14 cellular contexts compared by ENCODE assay signal in the genomic region with DNA sequence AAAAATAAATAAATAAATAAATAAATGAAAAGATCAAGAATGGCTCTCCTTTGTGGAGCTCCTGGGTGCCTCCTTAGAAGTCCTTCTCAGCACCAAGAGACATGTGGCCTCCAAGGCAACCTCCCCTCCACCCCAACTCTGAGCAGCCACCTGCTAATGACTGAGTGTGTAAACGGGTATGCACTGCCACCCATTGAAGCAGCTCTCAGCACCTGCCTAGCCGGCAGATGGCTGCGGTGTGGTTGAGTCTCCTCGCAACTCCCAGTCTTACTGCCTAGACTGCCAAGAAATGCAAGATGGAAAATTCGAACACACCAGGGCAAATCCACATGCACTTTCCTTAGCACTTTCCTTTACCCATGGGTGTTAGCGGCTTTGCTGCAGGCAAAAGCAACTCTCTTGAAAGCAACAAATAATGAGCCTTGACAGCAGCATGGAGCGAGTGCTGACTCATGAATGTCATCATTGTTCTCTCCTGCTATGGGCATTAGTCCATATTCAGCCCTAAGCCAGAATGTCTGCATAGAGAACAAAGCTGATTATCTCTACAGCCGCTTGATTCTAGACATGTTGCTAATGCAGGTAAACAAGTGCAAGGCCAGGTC.
DNase-seq lines count a peak whose midpoint lies in the region; ATAC-seq and TF ChIP-seq lines count a peak whose summit lies in the region.
"Had no signal": no experiment of that assay in that cellular context is flagged by ENCODE, and none has a peak within 500 bp of the region (broad histone marks: within the 10 kb centered on the region; RNA-seq: fewer than 3 reads in every experiment).

No MANE protein-coding gene starts in this region.

- no peaks in the 10 kb centered on the region for H3K79me1 ChIP-seq in IMR-90 (ENCODE audit: low read depth in 1 of 2, low read length in 2 of 2)

- H3K9me1 ChIP-seq in IMR-90 (ENCODE audit: insufficient read depth, low read length) = no peaks in the 10 kb centered on the region

- BruUV-seq in IMR-90 (replicated peaks; lab: Mats Ljungman, UMichigan) = no TSS peak

- H4K20me1 ChIP-seq in IMR-90 (ENCODE audit: insufficient read depth, low read length) = no peaks in the 10 kb centered on the region

- no peak overlapping the region for H3K4me2 ChIP-seq in IMR-90 (ENCODE audit: low read depth, low read length)

- TF ChIP-seq RAD21 in IMR-90 (IDR thresholded peaks at IDR 0.05; ENCODE audit: low read length) = no peak

- H3K4me1 ChIP-seq in IMR-90 (ENCODE audit: control insufficient read depth, insufficient read depth, low read length) = no peaks in the 10 kb centered on the region
- H3K4me1 ChIP-seq in suprapubic skin = peaks cover 2% of the 10 kb centered on the region
- H3K4me1 ChIP-seq: spleen had no signal

- CTCF ChIA-PET in IMR-90 (lab: Yijun Ruan, JAX) = no interaction called here

- in situ Hi-C loops in IMR-90 (cut with MboI; ENCODE audit: low sequenced_read_pairs) = no loop called here

- TF ChIP-seq POLR2A in IMR-90 (IDR thresholded peaks at IDR 0.05; ENCODE audit: low read depth, low read length) (no peak), suprapubic skin (IDR thresholded peaks at IDR 0.05) (no peak)

- H2AK5ac ChIP-seq in IMR-90 (ENCODE audit: low read depth, low read length) = no peak overlapping the region

- H2BK15ac ChIP-seq in IMR-90 (ENCODE audit: low read depth, low read length) = no peak overlapping the region

- no peak overlapping the region for H2AFZ ChIP-seq in IMR-90 (replicated peaks; ENCODE audit: low read length, poor library complexity)

- TF ChIP-seq CTCF in IMR-90 (conservative IDR thresholded peaks at IDR 0.05; ENCODE audit: low read depth, low read length) (no peak), suprapubic skin (IDR thresholded peaks at IDR 0.05) (no peak)

- H4K5ac ChIP-seq in IMR-90 (ENCODE audit: low read depth, low read length) = no peak overlapping the region

- H3K36me3 ChIP-seq in IMR-90 (ENCODE audit: control insufficient read depth, insufficient read depth, low read length) (no peaks in the 10 kb centered on the region), suprapubic skin (no peaks in the 10 kb centered on the region)
- H3K36me3 ChIP-seq: spleen had no signal

- no peak for TF ChIP-seq EP300 in suprapubic skin (IDR thresholded peaks at IDR 0.05)

- H3K23ac ChIP-seq in IMR-90 (ENCODE audit: low read depth, low read length) = no peak overlapping the region

- H3K9ac ChIP-seq in IMR-90 (ENCODE audit: low read depth, low read length) = no peak overlapping the region

- H3K27me3 ChIP-seq in IMR-90 (ENCODE audit: control insufficient read depth, insufficient read depth, low read length) = no peaks in the 10 kb centered on the region
- no peaks in the 10 kb centered on the region for H3K27me3 ChIP-seq in suprapubic skin

- no peak overlapping the region for H2BK20ac ChIP-seq in IMR-90 (ENCODE audit: low read depth, low read length)

- H4K8ac ChIP-seq in IMR-90 (ENCODE audit: low read depth in 2 of 2, low read length in 2 of 2) = no peak overlapping the region

- no peak overlapping the region for H3K18ac ChIP-seq in IMR-90 (ENCODE audit: low read depth, low read length)

- H3K27ac ChIP-seq in IMR-90 (ENCODE audit: insufficient read depth, low read length) (no peak overlapping the region), suprapubic skin (no peak overlapping the region)
- H3K27ac ChIP-seq: RWPE1, spleen had no signal

- no peak overlapping the region for H2BK5ac ChIP-seq in IMR-90 (ENCODE audit: low read depth, low read length, poor library complexity, severe bottlenecking)

- no peak overlapping the region for H3K56ac ChIP-seq in IMR-90 (ENCODE audit: extremely low read depth, insufficient read depth, low read length)

- intact Hi-C loops in IMR-90 (cut with micrococcal nuclease) = no loop called here

- no peak overlapping the region for H2BK120ac ChIP-seq in IMR-90 (ENCODE audit: low read depth, low read length)

- POLR2A ChIA-PET in IMR-90 (lab: Charles Lee; ENCODE audit: unreplicated experiment) = interaction anchor here (0.7 kb wide), 1 partner anchor 39 kb away, joined by 21 read pairs; no protein-coding TSS in a partner anchor

- dilution Hi-C loops in IMR-90 (cut with HindIII; ENCODE audit: low sequenced_read_pairs, unreplicated experiment) = no loop called here

- no peak overlapping the region for H3K4ac ChIP-seq in IMR-90 (ENCODE audit: low read depth, low read length)

- H3K9me3 ChIP-seq in IMR-90 (ENCODE audit: control insufficient read depth, insufficient read depth, low read length) (peaks cover 6% of the 10 kb centered on the region), suprapubic skin (no peaks in the 10 kb centered on the region)

- WGBS in IMR-90 (ENCODE audit: extremely low coverage in 2 of 2, insufficient read length in 1 of 2), 2 experiments = 92% methylated on average over 5 of the region's 8 CpGs; no CpG with 5 or more reads in 1 of the 2 experiments
- WGBS in suprapubic skin = 82% methylated on average over 8 of the region's 8 CpGs

- H2AK9ac ChIP-seq in IMR-90 (replicated peaks; ENCODE audit: low read depth, low read length, poor library complexity) = no peak overlapping the region

- H3K4me3 ChIP-seq in IMR-90 (ENCODE audit: insufficient read depth, low read depth, low read length) (no peak overlapping the region), suprapubic skin (no peak overlapping the region)
- H3K4me3 ChIP-seq: spleen had no signal

- peak; percentile 17 for DNase-seq in IMR-90
- DNase-seq in NCI-H345 treated with DMSO at 0.1 percent for 48 hours (lab: John Stamatoyannopoulos, UW; ENCODE audit: unreplicated experiment) = peak; percentile 54
- peak; percentile 17 for DNase-seq in cerebellum (ENCODE audit: low spot score)
- peak; percentile 78 for DNase-seq in putamen (ENCODE audit: low spot score)
- no peak for DNase-seq in DMS114 treated with DMSO at 0.1 percent for 48 hours (lab: John Stamatoyannopoulos, UW; ENCODE audit: unreplicated experiment)
- DNase-seq in suprapubic skin (ENCODE audit: low spot score in 2 of 2) = no peak
- DNase-seq: activated CD4-positive, CD25-positive, alpha-beta regulatory T cell treated with anti-CD3 and anti-CD28 coated beads, Interleukin-2, amount 50 U/mL, for 72 hours; activated effector memory CD4-positive, alpha-beta T cell treated with Interleukin-2 at 50 U/mL for 16 hours; dermis blood vessel endothelial cell; GOT3; spleen had no signal

- ATAC-seq in IMR-90 (ENCODE audit: low read depth) = no peak
- no peak for ATAC-seq in HG03439 (IDR thresholded peaks at IDR 0.05; ENCODE audit: unreplicated experiment)
- no peak for ATAC-seq in GM18502 (IDR thresholded peaks at IDR 0.05; ENCODE audit: poor library complexity, unreplicated experiment)

- no peak overlapping the region for H3K14ac ChIP-seq in IMR-90 (replicated peaks; ENCODE audit: low read depth, low read length)

- H4K91ac ChIP-seq in IMR-90 (ENCODE audit: insufficient read depth, low read depth, low read length) = no peak overlapping the region

TF ChIP-seq in IMR-90, 13 proteins besides CTCF, POLR2A, EP300 and RAD21:
- TF ChIP-seq CHD1 (IDR thresholded peaks at IDR 0.05; ENCODE audit: low read depth, low read length) (no peak), MAZ (IDR thresholded peaks at IDR 0.05; ENCODE audit: borderline replicate concordance, low read depth, low read length) (no peak), MAFK (IDR thresholded peaks at IDR 0.05; ENCODE audit: low read depth, low read length) (no peak), NFE2L2 (IDR thresholded peaks at IDR 0.05; ENCODE audit: low read depth, low read length) (no peak), RCOR1 (IDR thresholded peaks at IDR 0.05; ENCODE audit: insufficient replicate concordance, low read length) (no peak), BHLHE40 (IDR thresholded peaks at IDR 0.05; ENCODE audit: low read depth, low read length) (no peak), FOS (IDR thresholded peaks at IDR 0.05; ENCODE audit: low read depth, low read length) (no peak), MXI1 (IDR thresholded peaks at IDR 0.05; ENCODE audit: borderline replicate concordance, low read depth, low read length) (no peak), SMC3 (IDR thresholded peaks at IDR 0.05; ENCODE audit: low read depth, low read length) (no peak), RFX5 (IDR thresholded peaks at IDR 0.05; ENCODE audit: low read depth, low read length) (no peak), CEBPB (IDR thresholded peaks at IDR 0.05; ENCODE audit: low read depth, low read length) (no peak)
- TF ChIP-seq, protein P1, sequence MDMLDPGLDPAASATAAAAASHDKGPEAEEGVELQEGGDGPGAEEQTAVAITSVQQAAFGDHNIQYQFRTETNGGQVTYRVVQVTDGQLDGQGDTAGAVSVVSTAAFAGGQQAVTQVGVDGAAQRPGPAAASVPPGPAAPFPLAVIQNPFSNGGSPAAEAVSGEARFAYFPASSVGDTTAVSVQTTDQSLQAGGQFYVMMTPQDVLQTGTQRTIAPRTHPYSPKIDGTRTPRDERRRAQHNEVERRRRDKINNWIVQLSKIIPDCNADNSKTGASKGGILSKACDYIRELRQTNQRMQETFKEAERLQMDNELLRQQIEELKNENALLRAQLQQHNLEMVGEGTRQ (IDR thresholded peaks at IDR 0.05; ENCODE audit: low read depth, low read length) = no peak
- TF ChIP-seq, protein P2, sequence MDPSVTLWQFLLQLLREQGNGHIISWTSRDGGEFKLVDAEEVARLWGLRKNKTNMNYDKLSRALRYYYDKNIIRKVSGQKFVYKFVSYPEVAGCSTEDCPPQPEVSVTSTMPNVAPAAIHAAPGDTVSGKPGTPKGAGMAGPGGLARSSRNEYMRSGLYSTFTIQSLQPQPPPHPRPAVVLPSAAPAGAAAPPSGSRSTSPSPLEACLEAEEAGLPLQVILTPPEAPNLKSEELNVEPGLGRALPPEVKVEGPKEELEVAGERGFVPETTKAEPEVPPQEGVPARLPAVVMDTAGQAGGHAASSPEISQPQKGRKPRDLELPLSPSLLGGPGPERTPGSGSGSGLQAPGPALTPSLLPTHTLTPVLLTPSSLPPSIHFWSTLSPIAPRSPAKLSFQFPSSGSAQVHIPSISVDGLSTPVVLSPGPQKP (IDR thresholded peaks at IDR 0.05; ENCODE audit: borderline replicate concordance, low read depth, low read length) = no peak
TF ChIP-seq in IMR-90: peak in this region for 0.

Comparison
In these comparisons a context has a peak if more than half of its experiments do, and no peak if none do; other contexts are left out.
1. DNase-seq: peak in IMR-90 (single experiment), NCI-H345 treated with DMSO at 0.1 percent for 48 hours (single experiment), cerebellum (single experiment) and putamen (single experiment); none in DMS114 treated with DMSO at 0.1 percent for 48 hours (single experiment) and suprapubic skin (0 of 2).